ENCODE assay signal across 8 cellular contexts in genomic region chr1:156766288-156767100, GRCh38. TPM values are rescaled to one million over a fixed set of nuclear protein-coding genes. Genes with fewer than 3 reads are reported as not detected.
DNase-seq lines count a peak whose midpoint lies in the region; ATAC-seq and TF ChIP-seq lines count a peak whose summit lies in the region.

No MANE protein-coding gene starts in this region.

- H3K36me3 ChIP-seq in Karpas-422 (ENCODE audit: insufficient read depth, low read length) (peaks cover 8% of the 10 kb centered on the region; the same call in 1 of the 2 replicates), colonic mucosa (peaks cover 3% of the 10 kb centered on the region), muscle layer of colon (ENCODE audit: insufficient read depth, low read length) (peaks cover 10% of the 10 kb centered on the region)

- ATAC-seq in GM21381 (IDR thresholded peaks at IDR 0.05; ENCODE audit: unreplicated experiment), result peak; percentile 7

- H3K27me3 ChIP-seq in Karpas-422 (ENCODE audit: low read length) (no peaks in the 10 kb centered on the region), colonic mucosa (no peaks in the 10 kb centered on the region), muscle layer of colon (ENCODE audit: control insufficient read depth in 1 of 2, insufficient read depth in 2 of 2, low read length in 2 of 2) (no peaks in the 10 kb centered on the region)

- no peak for TF ChIP-seq CTCF in Calu3 (IDR thresholded peaks at IDR 0.05; ENCODE audit: unreplicated experiment)
- TF ChIP-seq CTCF in colonic mucosa (IDR thresholded peaks at IDR 0.05), result no peak
- no peak for TF ChIP-seq CTCF in CD14-positive monocyte (IDR thresholded peaks at IDR 0.05)

- H3K4me1 Mint-ChIP-seq in Calu3 (ENCODE audit: low read depth, unreplicated experiment), result peaks cover 36% of the 10 kb centered on the region
- H3K4me1 Mint-ChIP-seq in CD14-positive monocyte, result peaks cover 29% of the 10 kb centered on the region

- H3K9me3 ChIP-seq in Karpas-422 (ENCODE audit: low read length) (no peaks in the 10 kb centered on the region), colonic mucosa (no peaks in the 10 kb centered on the region), muscle layer of colon (ENCODE audit: low read length) (no peaks in the 10 kb centered on the region)

- TSS peak; percentile 83 for BruUV-seq in Calu3 (replicated peaks; lab: Mats Ljungman, UMichigan)

- H3K27ac ChIP-seq in Karpas-422 (ENCODE audit: low read length), result peak overlapping the region; percentile 40; the same call in 1 of the 2 replicates
- H3K27ac ChIP-seq in colonic mucosa, result peak overlapping the region; percentile 78
- H3K27ac ChIP-seq in muscle layer of colon (ENCODE audit: low read depth, low read length), result peak overlapping the region; percentile 79

- intact Hi-C loops in Calu3 (cut with micrococcal nuclease; ENCODE audit: unreplicated experiment) (loop anchor here (1.0 to 5.0 kb wide), 3 partner anchors 14 to 39 kb away; partner anchors contain the start of genes ISG20L2, METTL25B and MRPL24), colonic mucosa (cut with DNase I) (loop anchor here (5.0 kb wide), 1 partner anchor 39 kb away; the partner anchor contains the start of genes ISG20L2 and METTL25B), CD14-positive monocyte (cut with micrococcal nuclease) (loop anchor here (1.0 to 5.0 kb wide), 4 partner anchors 16 to 38 kb away; partner anchors contain the start of genes HDGF (in 2 of the 2), MRPL24 (in 2 of the 2), ISG20L2 (in 1 of the 2) and METTL25B (in 1 of the 2))

- peaks cover 55% of the 10 kb centered on the region for H3K79me2 ChIP-seq in Karpas-422 (ENCODE audit: low read length)

- H3K4me3 ChIP-seq in Karpas-422 (ENCODE audit: low read length) (peak overlapping the region; percentile 86), colonic mucosa (peak overlapping the region; percentile 93), muscle layer of colon (ENCODE audit: low read depth in 1 of 2, low read length in 2 of 2) (peak overlapping the region; percentile 65 to 78)

- DNase-seq in Calu3 (no peak), Karpas-422 (no peak), colonic mucosa (peak; percentile 24), CD14-positive monocyte (ENCODE audit: low spot score) (no peak), GF-D8 (lab: John Stamatoyannopoulos, UW) (no peak), DMS 273 (lab: John Stamatoyannopoulos, UW; ENCODE audit: unreplicated experiment) (no peak)

- no peaks in the 10 kb centered on the region for H3K9me2 ChIP-seq in Karpas-422 (replicated peaks; ENCODE audit: insufficient read depth, low read length)

- H3K27me3 Mint-ChIP-seq in Calu3 (ENCODE audit: unreplicated experiment) (no peaks in the 10 kb centered on the region), CD14-positive monocyte (ENCODE audit: low read depth in 3 of 3) (peaks cover 0 to 2% (median 0%) of the 10 kb centered on the region in 3 donors)

- H3K4me2 ChIP-seq in Karpas-422 (ENCODE audit: low read depth, low read length, poor library complexity, severe bottlenecking), result peak overlapping the region; percentile 92

- H3K36me3 Mint-ChIP-seq in Calu3 (ENCODE audit: insufficient read depth, unreplicated experiment), result peaks cover 21% of the 10 kb centered on the region
- H3K36me3 Mint-ChIP-seq in CD14-positive monocyte, result peaks cover 11 to 17% of the 10 kb centered on the region in 2 donors

- no peak overlapping the region for H3K4me3 Mint-ChIP-seq in Calu3 (ENCODE audit: low read depth, unreplicated experiment)
- H3K4me3 Mint-ChIP-seq in CD14-positive monocyte, result no peak overlapping the region

- H3K9ac ChIP-seq in Karpas-422 (ENCODE audit: low read length) (peak overlapping the region; percentile 87), colonic mucosa (ENCODE audit: low read depth in 2 of 2, low read length in 2 of 2) (peak overlapping the region; percentile 57 to 76), muscle layer of colon (ENCODE audit: low read length) (peak overlapping the region; percentile 71)

- H3K4me1 ChIP-seq in Karpas-422 (ENCODE audit: low read length) (peaks cover 30% of the 10 kb centered on the region), colonic mucosa (peaks cover 12% of the 10 kb centered on the region), muscle layer of colon (ENCODE audit: insufficient read depth, low read length) (peaks cover 37% of the 10 kb centered on the region)

- H3K27ac Mint-ChIP-seq in Calu3 (ENCODE audit: unreplicated experiment), result no peak overlapping the region
- no peak overlapping the region for H3K27ac Mint-ChIP-seq in CD14-positive monocyte

- CTCF ChIA-PET in Calu3 (lab: Charles Lee), result interaction anchor here (0.7 to 2.1 kb wide), 8 partner anchors 11 to 308 kb away, joined by 3 to 22 read pairs (median 3); partner anchors contain the start of genes ISG20L2, METTL25B and MRPL24

- peak overlapping the region; percentile 51 for H2AFZ ChIP-seq in Karpas-422 (ENCODE audit: low read length)

- H3K9me3 Mint-ChIP-seq in Calu3 (ENCODE audit: low read depth, unreplicated experiment) (no peaks in the 10 kb centered on the region), CD14-positive monocyte (peaks cover 0 to 1% (median 0%) of the 10 kb centered on the region in 7 donors)

- H4K20me1 ChIP-seq in Karpas-422 (ENCODE audit: insufficient read depth, low read depth, low read length), result peaks cover 7% of the 10 kb centered on the region; the same call in 1 of the 2 replicates

RNA-seq across cellular contexts. Expression of gene PRCC, which starts 0.8 kb away (rescaled TPM):
- total RNA-seq in Calu3 (2022), result 72.8 and 80.4 TPM in 2 replicates
- 39.6 and 50.0 TPM in 2 replicates for total RNA-seq in Karpas-422 (2014; rRNA removed; shearing (Covaris generic); ENCODE audit: low replicate concordance)
- 10 to 100 TPM; 57.1 to 58.7 TPM for total RNA-seq in colonic mucosa
- 10 to 100 TPM; 26.7 to 29.6 TPM for polyA plus RNA-seq in CD14-positive monocyte

RNA-seq across cellular contexts. Expression of gene HDGF, which starts 15.0 kb away (rescaled TPM):
- 437 and 470 TPM in 2 replicates for total RNA-seq in Calu3 (2022)
- total RNA-seq in Karpas-422 (2014; rRNA removed; shearing (Covaris generic); ENCODE audit: low replicate concordance), result 191 and 237 TPM in 2 replicates
- total RNA-seq in colonic mucosa, result 100 to 1,000 TPM; 215 to 438 TPM
- polyA plus RNA-seq in CD14-positive monocyte, result 10 to 100 TPM; 23.9 to 49.9 TPM

RNA-seq across cellular contexts. Expression of gene MRPL24, which starts 25.6 kb away (rescaled TPM):
- total RNA-seq in Calu3 (2022) (130 and 138 TPM in 2 replicates), colonic mucosa (10 to 100 TPM; 39.1 to 86.7 TPM)
- total RNA-seq in Karpas-422 (2014; rRNA removed; shearing (Covaris generic); ENCODE audit: low replicate concordance), result 102 and 113 TPM in 2 replicates
- 10 to 100 TPM; 38.4 to 47.0 TPM for polyA plus RNA-seq in CD14-positive monocyte

RNA-seq across cellular contexts. Expression of gene ISG20L2, which starts 37.9 kb away (rescaled TPM):
- total RNA-seq in Calu3 (2022) (60.9 and 61.6 TPM in 2 replicates), colonic mucosa (10 to 100 TPM; 23.4 to 30.0 TPM)
- 17.9 and 18.4 TPM in 2 replicates for total RNA-seq in Karpas-422 (2014; rRNA removed; shearing (Covaris generic); ENCODE audit: low replicate concordance)
- polyA plus RNA-seq in CD14-positive monocyte, result 10 to 100 TPM; 17.2 to 18.1 TPM

RNA-seq across cellular contexts. Expression of gene METTL25B, which starts 38.2 kb away (rescaled TPM):
- total RNA-seq in Calu3 (2022) (52.7 and 63.8 TPM in 2 replicates), colonic mucosa (10 to 100 TPM; 31.3 to 51.9 TPM)
- 22.8 and 26.5 TPM in 2 replicates for total RNA-seq in Karpas-422 (2014; rRNA removed; shearing (Covaris generic); ENCODE audit: low replicate concordance)
- polyA plus RNA-seq in CD14-positive monocyte, result 1 to 10 TPM; 4.6 to 4.8 TPM
